ENCODE assay signal across 8 cellular contexts in genomic region chr15:100849021-100849831, GRCh38. TPM values are rescaled to one million over a fixed set of nuclear protein-coding genes. Genes with fewer than 3 reads are reported as not detected.
DNase-seq lines count a peak whose midpoint lies in the region; ATAC-seq and TF ChIP-seq lines count a peak whose summit lies in the region.

No MANE protein-coding gene starts in this region.

- peaks cover 26 to 75% of the 10 kb centered on the region in 2 donors for H3K27me3 Mint-ChIP-seq in effector memory CD8-positive, alpha-beta T cell

- no peak overlapping the region for H3K27ac Mint-ChIP-seq in effector memory CD8-positive, alpha-beta T cell

- ATAC-seq in effector memory CD8-positive, alpha-beta T cell (replicated peaks) = peak; percentile 55
- ATAC-seq in stimulated activated naive CD8-positive, alpha-beta T cell treated with anti-CD3 and anti-CD28 coated beads, Interleukin-15, Interleukin-2, amounts not matched to agents 100 U/mL and 50 U/mL, for 24 hours = peak; percentile 89

- DNase-seq in GM13976 (ENCODE audit: low spot score) = peak; percentile 80
- peak; percentile 33 for DNase-seq in LoVo (ENCODE audit: low spot score)
- DNase-seq in activated CD4-positive, alpha-beta T cell treated with anti-CD3 and anti-CD28 coated beads, Interleukin-2, amount 50 U/mL, for 48 hours = peak; percentile 44 to 60
- peak in 1 of 3 experiments; percentile 15 for DNase-seq in effector memory CD8-positive, alpha-beta T cell
- DNase-seq in myocyte (ENCODE audit: low read depth) = peak; percentile 21
- peak; percentile 77 for DNase-seq in stimulated activated naive CD8-positive, alpha-beta T cell treated with anti-CD3 and anti-CD28 coated beads, Interleukin-15, Interleukin-2, amounts not matched to agents 100 U/mL and 50 U/mL, for 24 hours
- no peak for DNase-seq in GM19240 (ENCODE audit: insufficient read length, low spot score)
- no peak for DNase-seq in DMS153 treated with DMSO at 0.1 percent for 48 hours (lab: John Stamatoyannopoulos, UW; ENCODE audit: unreplicated experiment)

- no peaks in the 10 kb centered on the region for H3K36me3 Mint-ChIP-seq in effector memory CD8-positive, alpha-beta T cell (ENCODE audit: insufficient read depth)

- in situ Hi-C loops in GM13976 (cut with MboI; ENCODE audit: low sequenced_read_pairs, unreplicated experiment) = no loop called here

- H3K4me1 Mint-ChIP-seq in effector memory CD8-positive, alpha-beta T cell (ENCODE audit: low read depth in 2 of 2) = peaks cover 4 to 5% of the 10 kb centered on the region in 2 donors

- TF ChIP-seq CTCF in GM13976 (IDR thresholded peaks at IDR 0.05; ENCODE audit: borderline replicate concordance, control extremely low read depth, extremely low read depth, insufficient read depth, missing control alignments) = peak; percentile 27

- peak overlapping the region; percentile 58 to 59 for H3K4me3 Mint-ChIP-seq in effector memory CD8-positive, alpha-beta T cell

- H3K9me3 Mint-ChIP-seq in effector memory CD8-positive, alpha-beta T cell = no peaks in the 10 kb centered on the region

RNA-seq across cellular contexts. Expression of gene ALDH1A3, which starts 30.4 kb away (rescaled TPM):
- total RNA-seq in myocyte = 0.05 TPM in 1 of 2 replicates, not detected in the other
- 0.05 TPM for polyA plus RNA-seq in myocyte (2012)

Comparison
In these comparisons a context has a peak if more than half of its experiments do, and no peak if none do; other contexts are left out.
1. DNase-seq: peak in GM13976 (single experiment), LoVo (single experiment), activated CD4-positive, alpha-beta T cell treated with anti-CD3 and anti-CD28 coated beads, Interleukin-2, amount 50 U/mL, for 48 hours (2 of 2), myocyte (single experiment) and stimulated activated naive CD8-positive, alpha-beta T cell treated with anti-CD3 and anti-CD28 coated beads, Interleukin-15, Interleukin-2, amounts not matched to agents 100 U/mL and 50 U/mL, for 24 hours (single experiment); none in GM19240 (single experiment) and DMS153 treated with DMSO at 0.1 percent for 48 hours (single experiment).